20 cellular contexts compared by ENCODE assay signal in genomic region chr9:109926321-109926959, GRCh38.
DNase-seq lines count a peak whose midpoint lies in the region; ATAC-seq, FAIRE-seq and TF ChIP-seq lines count a peak whose summit lies in the region.
"Had no signal": no experiment of that assay in that cellular context is flagged by ENCODE, and none has a peak within 500 bp of the region (broad histone marks: within the 10 kb centered on the region; RNA-seq: fewer than 3 reads in every experiment).

No MANE protein-coding gene starts in this region.

- 0 out of 2 replicates have a peak overlapping the region, but pooled peaks have one; percentile 16 for H3K4me2 ChIP-seq in MM.1S (ENCODE audit: low read depth, low read length)
- peak overlapping the region; percentile 95 for H3K4me2 ChIP-seq in GM12878 (ENCODE audit: control insufficient read depth, insufficient read depth)
- H3K4me2 ChIP-seq: A549, smooth muscle cell had no signal

- H3K4me1 ChIP-seq in MM.1S (ENCODE audit: low read length), result peaks cover 8% of the 10 kb centered on the region
- H3K4me1 ChIP-seq in GM12878 (ENCODE audit: control insufficient read depth, insufficient read depth, low read length), result peaks cover 10% of the 10 kb centered on the region
- peaks cover 5% of the 10 kb centered on the region for H3K4me1 ChIP-seq in upper lobe of right lung
- H3K4me1 ChIP-seq: A549, foreskin keratinocyte had no signal

- H3K36me3 ChIP-seq in MM.1S (replicated peaks; ENCODE audit: insufficient read depth, low read length), result no peaks in the 10 kb centered on the region
- H3K36me3 ChIP-seq in GM12878 (ENCODE audit: control insufficient read depth in 2 of 2, insufficient read depth in 2 of 2, low read length in 1 of 2), result no peaks in the 10 kb centered on the region
- H3K36me3 ChIP-seq in upper lobe of right lung, result no peaks in the 10 kb centered on the region

- no peak for TF ChIP-seq POLR2A in GM12878 (IDR thresholded peaks at IDR 0.05; ENCODE audit: low read depth, low read length)

- TF ChIP-seq EP300 in GM12878 (IDR thresholded peaks at IDR 0.05; ENCODE audit: borderline replicate concordance in 1 of 2, control insufficient read depth in 1 of 2, low read depth in 2 of 2, low read length in 2 of 2), result no peak; a peak in 1 of 4 replicates

- no peak for DNase-seq in activated naive CD4-positive, alpha-beta T cell treated with anti-CD3 and anti-CD28 coated beads for 36 hours
- DNase-seq in activated naive CD4-positive, alpha-beta T cell treated with anti-CD3 and anti-CD28 coated beads, Interleukin-2, amount 50 U/mL, for 72 hours (ENCODE audit: low spot score in 2 of 2), result no peak
- DNase-seq in MM.1S, result no peak
- DNase-seq in GM12878 (ENCODE audit: low read depth, low spot score), result no peak
- no peak for DNase-seq in upper lobe of right lung
- no peak for DNase-seq in foreskin melanocyte
- DNase-seq: activated CD8-positive, alpha-beta memory T cell treated with anti-CD3 and anti-CD28 coated beads, Interleukin-2, amount 10 ng/mL, durations not matched to agents 7 days and 5 days; COR-L47; endodermal cell; foreskin keratinocyte; KG1; NCI-H1930; NCI-H526 treated with DMSO at 0.1 percent for 48 hours; SHP77 had no signal

- H4K20me1 ChIP-seq in MM.1S (ENCODE audit: insufficient read depth, low read length) (no peaks in the 10 kb centered on the region), GM12878 (ENCODE audit: control insufficient read depth, insufficient read depth) (no peaks in the 10 kb centered on the region)

- no peaks in the 10 kb centered on the region for H3K27me3 ChIP-seq in MM.1S (replicated peaks; ENCODE audit: insufficient read depth, low read length)
- H3K27me3 ChIP-seq in GM12878 (replicated peaks in 1 of 2; ENCODE audit: control insufficient read depth in 2 of 2, insufficient read depth in 2 of 2, low read length in 1 of 2), result no peaks in the 10 kb centered on the region
- no peaks in the 10 kb centered on the region for H3K27me3 ChIP-seq in upper lobe of right lung
- H3K27me3 ChIP-seq: cardiac muscle cell, foreskin keratinocyte had no signal

- no peak overlapping the region for H3K4me3 Mint-ChIP-seq in activated naive CD4-positive, alpha-beta T cell treated with anti-CD3 and anti-CD28 coated beads for 36 hours
- H3K4me3 Mint-ChIP-seq: activated CD8-positive, alpha-beta memory T cell treated with anti-CD3 and anti-CD28 coated beads, Interleukin-2, amount 10 ng/mL, durations not matched to agents 7 days and 5 days; activated naive CD4-positive, alpha-beta T cell treated with anti-CD3 and anti-CD28 coated beads, Interleukin-2, amount 50 U/mL, for 24 hours; endodermal cell had no signal

- H3K27ac Mint-ChIP-seq in activated naive CD4-positive, alpha-beta T cell treated with anti-CD3 and anti-CD28 coated beads for 36 hours, result peak overlapping the region; percentile 41
- H3K27ac Mint-ChIP-seq in activated naive CD4-positive, alpha-beta T cell treated with anti-CD3 and anti-CD28 coated beads, Interleukin-2, amount 50 U/mL, for 72 hours, result no peak overlapping the region
- H3K27ac Mint-ChIP-seq: activated CD8-positive, alpha-beta memory T cell treated with anti-CD3 and anti-CD28 coated beads, Interleukin-2, amount 10 ng/mL, durations not matched to agents 7 days and 5 days; endodermal cell had no signal

- no peak for TF ChIP-seq CTCF in MM.1S (IDR thresholded peaks at IDR 0.05; ENCODE audit: low read length)
- no peak for TF ChIP-seq CTCF in GM12878 (IDR thresholded peaks at IDR 0.05 in 2 of 3, conservative IDR thresholded peaks at IDR 0.05 in 1 of 3; ENCODE audit: control insufficient read depth in 2 of 3, extremely low read depth in 1 of 3, insufficient read depth in 1 of 3, low read depth in 3 of 3, low read length in 3 of 3)
- no peak for TF ChIP-seq CTCF in upper lobe of right lung (IDR thresholded peaks at IDR 0.05)

- FAIRE-seq in GM12878 (lab: Jason Lieb, UNC), result no peak
- FAIRE-seq: A549 had no signal

- POLR2A ChIA-PET in GM12878 (lab: Charles Lee), result no interaction called here

- no peaks in the 10 kb centered on the region for H3K36me3 Mint-ChIP-seq in activated naive CD4-positive, alpha-beta T cell treated with anti-CD3 and anti-CD28 coated beads for 36 hours (ENCODE audit: low read depth)
- H3K36me3 Mint-ChIP-seq in activated naive CD4-positive, alpha-beta T cell treated with anti-CD3 and anti-CD28 coated beads, Interleukin-2, amount 50 U/mL, for 72 hours, result peaks cover 0 to 26% of the 10 kb centered on the region in 2 donors
- H3K36me3 Mint-ChIP-seq: activated CD8-positive, alpha-beta memory T cell treated with anti-CD3 and anti-CD28 coated beads, Interleukin-2, amount 10 ng/mL, durations not matched to agents 7 days and 5 days; activated naive CD4-positive, alpha-beta T cell treated with anti-CD3 and anti-CD28 coated beads, Interleukin-2, amount 50 U/mL, for 24 hours had no signal

- CTCF ChIA-PET in activated naive CD4-positive, alpha-beta T cell treated with anti-CD3 and anti-CD28 coated beads for 36 hours (lab: Charles Lee), result no interaction called here
- CTCF ChIA-PET in GM12878 (lab: Yijun Ruan, JAX), result interaction anchor here (1.2 kb wide), 1 partner anchor 30 kb away, joined by 3 read pairs; no protein-coding TSS in a partner anchor

- H2AFZ ChIP-seq in MM.1S (ENCODE audit: low read length) (no peak overlapping the region), GM12878 (ENCODE audit: control insufficient read depth, low read depth, low read length) (peak overlapping the region; percentile 90)

- H3K27ac ChIP-seq in MM.1S (ENCODE audit: low read length) (no peak overlapping the region), GM12878 (ENCODE audit: control insufficient read depth, insufficient read depth) (peak overlapping the region; percentile 45), upper lobe of right lung (no peak overlapping the region)
- H3K27ac ChIP-seq: A549, cardiac muscle cell, foreskin keratinocyte had no signal

- no peaks in the 10 kb centered on the region for H3K4me1 Mint-ChIP-seq in activated naive CD4-positive, alpha-beta T cell treated with anti-CD3 and anti-CD28 coated beads for 36 hours (ENCODE audit: low read depth)
- H3K4me1 Mint-ChIP-seq: endodermal cell had no signal

- H3K9me3 ChIP-seq in MM.1S (replicated peaks; ENCODE audit: insufficient read depth, low read length) (no peaks in the 10 kb centered on the region), GM12878 (replicated peaks; ENCODE audit: control insufficient read depth, insufficient read depth, low read length) (no peaks in the 10 kb centered on the region), upper lobe of right lung (no peaks in the 10 kb centered on the region)
- H3K9me3 ChIP-seq: A549 had no signal

- ATAC-seq in activated naive CD4-positive, alpha-beta T cell treated with anti-CD3 and anti-CD28 coated beads, Interleukin-2, amount 50 U/mL, for 72 hours, result no peak
- ATAC-seq in GM12878 (peak; percentile 66), upper lobe of right lung (peak; percentile 83), HG02840 (IDR thresholded peaks at IDR 0.05; ENCODE audit: low FRiP score, unreplicated experiment) (no peak), HG02970 (IDR thresholded peaks at IDR 0.05; ENCODE audit: low FRiP score, unreplicated experiment) (no peak)
- ATAC-seq: A549; activated CD8-positive, alpha-beta memory T cell treated with anti-CD3 and anti-CD28 coated beads, Interleukin-2, amount 10 ng/mL, durations not matched to agents 7 days and 5 days; foreskin keratinocyte had no signal

- BruUV-seq in GM12878 (replicated peaks; lab: Mats Ljungman, UMichigan), result no TSS peak

- 40% methylated on average over 4 of the region's 4 CpGs for WGBS in GM12878 (ENCODE audit: insufficient coverage, insufficient replicate concordance, low lambda C conversion rate, missing lambda C conversion rate)

- H3K4me3 ChIP-seq in MM.1S (ENCODE audit: low read length), result no peak overlapping the region
- H3K4me3 ChIP-seq in GM12878, result peak overlapping the region; percentile 8; the same call in 1 of the 2 replicates
- H3K4me3 ChIP-seq in upper lobe of right lung, result no peak overlapping the region
- H3K4me3 ChIP-seq: A549, cardiac muscle cell, smooth muscle cell had no signal

- intact Hi-C loops in activated naive CD4-positive, alpha-beta T cell treated with anti-CD3 and anti-CD28 coated beads for 36 hours (cut with micrococcal nuclease), result no loop called here
- intact Hi-C loops in GM12878 (cut with micrococcal nuclease; ENCODE audit: unreplicated experiment), result no loop called here
- intact Hi-C loops in upper lobe of right lung (cut with DNase I), result no loop called here

- H3K9me2 ChIP-seq in MM.1S (replicated peaks; ENCODE audit: insufficient read depth, low read length), result no peaks in the 10 kb centered on the region

- SMC1A ChIA-PET in GM12878 (lab: Charles Lee; ENCODE audit: uncharacterized antibody, unreplicated experiment), result interaction anchor here (1.0 to 2.6 kb wide), 3 partner anchors 9 to 41 kb away, joined by 3 to 10 read pairs (median 6); no protein-coding TSS in a partner anchor

- no peaks in the 10 kb centered on the region for H3K27me3 Mint-ChIP-seq in activated naive CD4-positive, alpha-beta T cell treated with anti-CD3 and anti-CD28 coated beads for 36 hours (ENCODE audit: low read depth)
- H3K27me3 Mint-ChIP-seq: activated naive CD4-positive, alpha-beta T cell treated with anti-CD3 and anti-CD28 coated beads, Interleukin-2, amount 50 U/mL, for 24 hours had no signal

- RAD21 ChIA-PET in GM12878 (lab: Charles Lee; ENCODE audit: unreplicated experiment), result interaction anchor here (1.2 to 1.6 kb wide), 2 partner anchors 40 to 132 kb away, joined by 3 to 5 read pairs; no protein-coding TSS in a partner anchor

- H3K9ac ChIP-seq in MM.1S (ENCODE audit: low read length), result no peak overlapping the region
- peak overlapping the region; percentile 42; the same call in 1 of the 2 replicates for H3K9ac ChIP-seq in GM12878 (ENCODE audit: control insufficient read depth, insufficient read depth, low read length)

- H3K9me3 Mint-ChIP-seq in activated naive CD4-positive, alpha-beta T cell treated with anti-CD3 and anti-CD28 coated beads for 36 hours, result no peaks in the 10 kb centered on the region
- H3K9me3 Mint-ChIP-seq in activated naive CD4-positive, alpha-beta T cell treated with anti-CD3 and anti-CD28 coated beads, Interleukin-2, amount 50 U/mL, for 72 hours, result no peaks in the 10 kb centered on the region
- H3K9me3 Mint-ChIP-seq: activated naive CD4-positive, alpha-beta T cell treated with anti-CD3 and anti-CD28 coated beads, Interleukin-2, amount 50 U/mL, for 24 hours; endodermal cell had no signal

- no peaks in the 10 kb centered on the region for H3F3A ChIP-seq in MM.1S (ENCODE audit: insufficient read depth, low read length)

- in situ Hi-C loops in GM12878 (cut with MboI), result no loop called here

- H3K79me2 ChIP-seq in MM.1S (ENCODE audit: low read length) (no peaks in the 10 kb centered on the region), GM12878 (ENCODE audit: control insufficient read depth, insufficient read depth, low read length) (no peaks in the 10 kb centered on the region)

- TF ChIP-seq RAD21 in GM12878 (IDR thresholded peaks at IDR 0.05; ENCODE audit: insufficient read depth, low read depth, low read length), result no peak

TF ChIP-seq in GM12878, 131 proteins besides CTCF, POLR2A, EP300 and RAD21 (continues in another document):
- TF ChIP-seq MTA2 (IDR thresholded peaks at IDR 0.05; ENCODE audit: low read depth), result 0 out of 2 replicates have a peak, but pooled peaks have one; percentile 39
- TF ChIP-seq TAF1 (IDR thresholded peaks at IDR 0.05; ENCODE audit: borderline replicate concordance, low read depth, low read length), result peak; percentile 42; the same call in 1 of the 2 replicates
- peak; percentile 34 for TF ChIP-seq MEF2B (IDR thresholded peaks at IDR 0.05; ENCODE audit: partially characterized antibody, poor library complexity, severe bottlenecking)

Comparison
In these comparisons a context has a peak if more than half of its experiments do, and no peak if none do; other contexts are left out.
1. ATAC-seq: peak in GM12878 (single experiment) and upper lobe of right lung (single experiment); none in activated naive CD4-positive, alpha-beta T cell treated with anti-CD3 and anti-CD28 coated beads, Interleukin-2, amount 50 U/mL, for 72 hours (0 of 2), HG02840 (single experiment) and HG02970 (single experiment).